In the genomic region with DNA sequence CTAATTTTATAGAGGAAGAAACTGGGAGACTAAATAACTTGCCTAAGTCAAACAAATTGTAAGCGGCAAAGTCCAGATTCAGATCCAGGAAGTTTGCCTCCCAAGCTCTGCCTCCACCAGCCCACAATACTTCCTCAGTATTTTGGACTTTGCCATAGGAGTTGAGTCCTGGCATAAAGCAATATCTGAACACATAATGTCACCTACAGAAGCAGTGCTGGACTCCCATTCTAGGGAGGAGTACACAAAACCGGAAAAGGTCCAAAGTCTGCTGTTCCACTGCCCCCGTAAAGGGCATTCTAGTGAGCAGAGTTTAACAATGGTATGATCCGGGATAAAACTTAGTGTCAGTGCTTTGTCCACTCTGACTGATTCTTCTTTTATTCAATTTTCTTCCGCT, we compare ENCODE assay signal across 1 cellular context.
TF ChIP-seq lines count a peak whose summit lies in the region.

No MANE protein-coding gene starts in this region.

TF ChIP-seq in HepG2, 621 proteins besides CTCF, POLR2A, EP300 and RAD21 (continued from another document and continues in another):
- TF ChIP-seq, protein P1, sequence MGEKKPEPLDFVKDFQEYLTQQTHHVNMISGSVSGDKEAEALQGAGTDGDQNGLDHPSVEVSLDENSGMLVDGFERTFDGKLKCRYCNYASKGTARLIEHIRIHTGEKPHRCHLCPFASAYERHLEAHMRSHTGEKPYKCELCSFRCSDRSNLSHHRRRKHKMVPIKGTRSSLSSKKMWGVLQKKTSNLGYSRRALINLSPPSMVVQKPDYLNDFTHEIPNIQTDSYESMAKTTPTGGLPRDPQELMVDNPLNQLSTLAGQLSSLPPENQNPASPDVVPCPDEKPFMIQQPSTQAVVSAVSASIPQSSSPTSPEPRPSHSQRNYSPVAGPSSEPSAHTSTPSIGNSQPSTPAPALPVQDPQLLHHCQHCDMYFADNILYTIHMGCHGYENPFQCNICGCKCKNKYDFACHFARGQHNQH (CRISPR knock-in tag; IDR thresholded peaks at IDR 0.05): no peak
- TF ChIP-seq AKAP8 (CRISPR knock-in tag; IDR thresholded peaks at IDR 0.05) (no peak), CC2D1A (CRISPR knock-in tag; IDR thresholded peaks at IDR 0.05) (no peak), NR3C1 (CRISPR knock-in tag; IDR thresholded peaks at IDR 0.05) (no peak), ZNF557 (CRISPR knock-in tag; IDR thresholded peaks at IDR 0.05) (no peak), ZNF598 (CRISPR knock-in tag; IDR thresholded peaks at IDR 0.05; ENCODE audit: borderline replicate concordance) (no peak), SRF (IDR thresholded peaks at IDR 0.05; ENCODE audit: low read depth, low read length) (no peak), PHF8 (CRISPR knock-in tag; IDR thresholded peaks at IDR 0.05) (no peak), PRPF4 (IDR thresholded peaks at IDR 0.05; ENCODE audit: low read depth, low read length, poor library complexity, severe bottlenecking) (no peak), TAF15 (IDR thresholded peaks at IDR 0.05; ENCODE audit: low read depth, low read length, poor library complexity, severe bottlenecking) (no peak), ZNF775 (CRISPR knock-in tag; IDR thresholded peaks at IDR 0.05; ENCODE audit: borderline replicate concordance) (no peak), ELF4 (CRISPR knock-in tag; IDR thresholded peaks at IDR 0.05; ENCODE audit: borderline replicate concordance) (no peak), ZNF761 (CRISPR knock-in tag; conservative IDR thresholded peaks at IDR 0.05) (no peak), HNRNPUL1 (IDR thresholded peaks at IDR 0.05; ENCODE audit: low read depth, low read length) (no peak), ZSCAN31 (CRISPR knock-in tag; IDR thresholded peaks at IDR 0.05; ENCODE audit: low read depth) (no peak), SMAD1 (CRISPR knock-in tag; IDR thresholded peaks at IDR 0.05; ENCODE audit: borderline replicate concordance, low read depth) (no peak), SAFB2 (CRISPR knock-in tag; IDR thresholded peaks at IDR 0.05; ENCODE audit: borderline replicate concordance, low read depth) (no peak), PCBP2 (optimal IDR thresholded peaks at IDR 0.05; ENCODE audit: low read depth, low read length, poor library complexity, severe bottlenecking) (no peak), ZKSCAN8 (CRISPR knock-in tag; IDR thresholded peaks at IDR 0.05; ENCODE audit: borderline replicate concordance) (0 out of 2 replicates have a peak, but pooled peaks have one; percentile 38), ZNF766 (CRISPR knock-in tag; IDR thresholded peaks at IDR 0.05; ENCODE audit: borderline replicate concordance) (no peak), ZMYM2 (CRISPR knock-in tag; IDR thresholded peaks at IDR 0.05) (peak; percentile 73; the same call in 1 of the 2 replicates), NAIF1 (CRISPR knock-in tag; IDR thresholded peaks at IDR 0.05; ENCODE audit: borderline replicate concordance) (no peak), STAG1 (CRISPR knock-in tag; IDR thresholded peaks at IDR 0.05) (no peak), ZFP1 (CRISPR knock-in tag; IDR thresholded peaks at IDR 0.05) (no peak), ZNF703 (CRISPR knock-in tag; IDR thresholded peaks at IDR 0.05; ENCODE audit: borderline replicate concordance) (no peak), NFIC (IDR thresholded peaks at IDR 0.05; ENCODE audit: low read length) (no peak; the same call in 1 of the 2 replicates), ZNF235 (CRISPR knock-in tag; IDR thresholded peaks at IDR 0.05; ENCODE audit: borderline replicate concordance) (no peak), ZNF607 (CRISPR knock-in tag; IDR thresholded peaks at IDR 0.05; ENCODE audit: borderline replicate concordance) (no peak)
- TF ChIP-seq, protein P2, sequence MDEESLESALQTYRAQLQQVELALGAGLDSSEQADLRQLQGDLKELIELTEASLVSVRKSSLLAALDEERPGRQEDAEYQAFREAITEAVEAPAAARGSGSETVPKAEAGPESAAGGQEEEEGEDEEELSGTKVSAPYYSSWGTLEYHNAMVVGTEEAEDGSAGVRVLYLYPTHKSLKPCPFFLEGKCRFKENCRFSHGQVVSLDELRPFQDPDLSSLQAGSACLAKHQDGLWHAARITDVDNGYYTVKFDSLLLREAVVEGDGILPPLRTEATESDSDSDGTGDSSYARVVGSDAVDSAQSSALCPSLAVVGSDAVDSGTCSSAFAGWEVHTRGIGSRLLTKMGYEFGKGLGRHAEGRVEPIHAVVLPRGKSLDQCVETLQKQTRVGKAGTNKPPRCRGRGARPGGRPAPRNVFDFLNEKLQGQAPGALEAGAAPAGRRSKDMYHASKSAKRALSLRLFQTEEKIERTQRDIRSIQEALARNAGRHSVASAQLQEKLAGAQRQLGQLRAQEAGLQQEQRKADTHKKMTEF (CRISPR knock-in tag; IDR thresholded peaks at IDR 0.05): no peak
- TF ChIP-seq, protein P3, sequence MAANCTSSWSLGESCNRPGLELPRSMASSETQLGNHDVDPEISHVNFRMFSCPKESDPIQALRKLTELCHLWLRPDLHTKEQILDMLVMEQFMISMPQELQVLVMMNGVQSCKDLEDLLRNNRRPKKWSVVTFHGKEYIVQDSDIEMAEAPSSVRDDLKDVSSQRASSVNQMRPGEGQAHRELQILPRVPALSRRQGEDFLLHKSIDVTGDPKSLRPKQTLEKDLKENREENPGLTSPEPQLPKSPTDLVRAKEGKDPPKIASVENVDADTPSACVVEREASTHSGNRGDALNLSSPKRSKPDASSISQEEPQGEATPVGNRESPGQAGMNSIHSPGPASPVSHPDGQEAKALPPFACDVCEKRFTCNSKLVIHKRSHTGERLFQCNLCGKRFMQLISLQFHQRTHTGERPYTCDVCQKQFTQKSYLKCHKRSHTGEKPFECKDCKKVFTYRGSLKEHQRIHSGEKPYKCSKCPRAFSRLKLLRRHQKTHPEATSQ (CRISPR knock-in tag; IDR thresholded peaks at IDR 0.05; ENCODE audit: borderline replicate concordance): no peak
- TF ChIP-seq, protein P4, sequence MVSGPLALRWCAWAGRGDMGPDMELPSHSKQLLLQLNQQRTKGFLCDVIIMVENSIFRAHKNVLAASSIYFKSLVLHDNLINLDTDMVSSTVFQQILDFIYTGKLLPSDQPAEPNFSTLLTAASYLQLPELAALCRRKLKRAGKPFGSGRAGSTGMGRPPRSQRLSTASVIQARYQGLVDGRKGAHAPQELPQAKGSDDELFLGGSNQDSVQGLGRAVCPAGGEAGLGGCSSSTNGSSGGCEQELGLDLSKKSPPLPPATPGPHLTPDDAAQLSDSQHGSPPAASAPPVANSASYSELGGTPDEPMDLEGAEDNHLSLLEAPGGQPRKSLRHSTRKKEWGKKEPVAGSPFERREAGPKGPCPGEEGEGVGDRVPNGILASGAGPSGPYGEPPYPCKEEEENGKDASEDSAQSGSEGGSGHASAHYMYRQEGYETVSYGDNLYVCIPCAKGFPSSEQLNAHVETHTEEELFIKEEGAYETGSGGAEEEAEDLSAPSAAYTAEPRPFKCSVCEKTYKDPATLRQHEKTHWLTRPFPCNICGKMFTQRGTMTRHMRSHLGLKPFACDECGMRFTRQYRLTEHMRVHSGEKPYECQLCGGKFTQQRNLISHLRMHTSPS (CRISPR knock-in tag; IDR thresholded peaks at IDR 0.05; ENCODE audit: low read depth): no peak
- TF ChIP-seq, protein P5, sequence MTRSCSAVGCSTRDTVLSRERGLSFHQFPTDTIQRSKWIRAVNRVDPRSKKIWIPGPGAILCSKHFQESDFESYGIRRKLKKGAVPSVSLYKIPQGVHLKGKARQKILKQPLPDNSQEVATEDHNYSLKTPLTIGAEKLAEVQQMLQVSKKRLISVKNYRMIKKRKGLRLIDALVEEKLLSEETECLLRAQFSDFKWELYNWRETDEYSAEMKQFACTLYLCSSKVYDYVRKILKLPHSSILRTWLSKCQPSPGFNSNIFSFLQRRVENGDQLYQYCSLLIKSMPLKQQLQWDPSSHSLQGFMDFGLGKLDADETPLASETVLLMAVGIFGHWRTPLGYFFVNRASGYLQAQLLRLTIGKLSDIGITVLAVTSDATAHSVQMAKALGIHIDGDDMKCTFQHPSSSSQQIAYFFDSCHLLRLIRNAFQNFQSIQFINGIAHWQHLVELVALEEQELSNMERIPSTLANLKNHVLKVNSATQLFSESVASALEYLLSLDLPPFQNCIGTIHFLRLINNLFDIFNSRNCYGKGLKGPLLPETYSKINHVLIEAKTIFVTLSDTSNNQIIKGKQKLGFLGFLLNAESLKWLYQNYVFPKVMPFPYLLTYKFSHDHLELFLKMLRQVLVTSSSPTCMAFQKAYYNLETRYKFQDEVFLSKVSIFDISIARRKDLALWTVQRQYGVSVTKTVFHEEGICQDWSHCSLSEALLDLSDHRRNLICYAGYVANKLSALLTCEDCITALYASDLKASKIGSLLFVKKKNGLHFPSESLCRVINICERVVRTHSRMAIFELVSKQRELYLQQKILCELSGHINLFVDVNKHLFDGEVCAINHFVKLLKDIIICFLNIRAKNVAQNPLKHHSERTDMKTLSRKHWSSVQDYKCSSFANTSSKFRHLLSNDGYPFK (CRISPR knock-in tag; IDR thresholded peaks at IDR 0.05; ENCODE audit: borderline replicate concordance): no peak
- TF ChIP-seq, protein P6, sequence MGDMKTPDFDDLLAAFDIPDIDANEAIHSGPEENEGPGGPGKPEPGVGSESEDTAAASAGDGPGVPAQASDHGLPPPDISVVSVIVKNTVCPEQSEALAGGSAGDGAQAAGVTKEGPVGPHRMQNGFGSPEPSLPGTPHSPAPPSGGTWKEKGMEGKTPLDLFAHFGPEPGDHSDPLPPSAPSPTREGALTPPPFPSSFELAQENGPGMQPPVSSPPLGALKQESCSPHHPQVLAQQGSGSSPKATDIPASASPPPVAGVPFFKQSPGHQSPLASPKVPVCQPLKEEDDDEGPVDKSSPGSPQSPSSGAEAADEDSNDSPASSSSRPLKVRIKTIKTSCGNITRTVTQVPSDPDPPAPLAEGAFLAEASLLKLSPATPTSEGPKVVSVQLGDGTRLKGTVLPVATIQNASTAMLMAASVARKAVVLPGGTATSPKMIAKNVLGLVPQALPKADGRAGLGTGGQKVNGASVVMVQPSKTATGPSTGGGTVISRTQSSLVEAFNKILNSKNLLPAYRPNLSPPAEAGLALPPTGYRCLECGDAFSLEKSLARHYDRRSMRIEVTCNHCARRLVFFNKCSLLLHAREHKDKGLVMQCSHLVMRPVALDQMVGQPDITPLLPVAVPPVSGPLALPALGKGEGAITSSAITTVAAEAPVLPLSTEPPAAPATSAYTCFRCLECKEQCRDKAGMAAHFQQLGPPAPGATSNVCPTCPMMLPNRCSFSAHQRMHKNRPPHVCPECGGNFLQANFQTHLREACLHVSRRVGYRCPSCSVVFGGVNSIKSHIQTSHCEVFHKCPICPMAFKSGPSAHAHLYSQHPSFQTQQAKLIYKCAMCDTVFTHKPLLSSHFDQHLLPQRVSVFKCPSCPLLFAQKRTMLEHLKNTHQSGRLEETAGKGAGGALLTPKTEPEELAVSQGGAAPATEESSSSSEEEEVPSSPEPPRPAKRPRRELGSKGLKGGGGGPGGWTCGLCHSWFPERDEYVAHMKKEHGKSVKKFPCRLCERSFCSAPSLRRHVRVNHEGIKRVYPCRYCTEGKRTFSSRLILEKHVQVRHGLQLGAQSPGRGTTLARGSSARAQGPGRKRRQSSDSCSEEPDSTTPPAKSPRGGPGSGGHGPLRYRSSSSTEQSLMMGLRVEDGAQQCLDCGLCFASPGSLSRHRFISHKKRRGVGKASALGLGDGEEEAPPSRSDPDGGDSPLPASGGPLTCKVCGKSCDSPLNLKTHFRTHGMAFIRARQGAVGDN (CRISPR knock-in tag; IDR thresholded peaks at IDR 0.05): no peak
- TF ChIP-seq, protein P7, sequence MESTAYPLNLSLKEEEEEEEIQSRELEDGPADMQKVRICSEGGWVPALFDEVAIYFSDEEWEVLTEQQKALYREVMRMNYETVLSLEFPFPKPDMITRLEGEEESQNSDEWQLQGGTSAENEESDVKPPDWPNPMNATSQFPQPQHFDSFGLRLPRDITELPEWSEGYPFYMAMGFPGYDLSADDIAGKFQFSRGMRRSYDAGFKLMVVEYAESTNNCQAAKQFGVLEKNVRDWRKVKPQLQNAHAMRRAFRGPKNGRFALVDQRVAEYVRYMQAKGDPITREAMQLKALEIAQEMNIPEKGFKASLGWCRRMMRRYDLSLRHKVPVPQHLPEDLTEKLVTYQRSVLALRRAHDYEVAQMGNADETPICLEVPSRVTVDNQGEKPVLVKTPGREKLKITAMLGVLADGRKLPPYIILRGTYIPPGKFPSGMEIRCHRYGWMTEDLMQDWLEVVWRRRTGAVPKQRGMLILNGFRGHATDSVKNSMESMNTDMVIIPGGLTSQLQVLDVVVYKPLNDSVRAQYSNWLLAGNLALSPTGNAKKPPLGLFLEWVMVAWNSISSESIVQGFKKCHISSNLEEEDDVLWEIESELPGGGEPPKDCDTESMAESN (CRISPR knock-in tag; conservative IDR thresholded peaks at IDR 0.05): no peak
- TF ChIP-seq, protein P8, sequence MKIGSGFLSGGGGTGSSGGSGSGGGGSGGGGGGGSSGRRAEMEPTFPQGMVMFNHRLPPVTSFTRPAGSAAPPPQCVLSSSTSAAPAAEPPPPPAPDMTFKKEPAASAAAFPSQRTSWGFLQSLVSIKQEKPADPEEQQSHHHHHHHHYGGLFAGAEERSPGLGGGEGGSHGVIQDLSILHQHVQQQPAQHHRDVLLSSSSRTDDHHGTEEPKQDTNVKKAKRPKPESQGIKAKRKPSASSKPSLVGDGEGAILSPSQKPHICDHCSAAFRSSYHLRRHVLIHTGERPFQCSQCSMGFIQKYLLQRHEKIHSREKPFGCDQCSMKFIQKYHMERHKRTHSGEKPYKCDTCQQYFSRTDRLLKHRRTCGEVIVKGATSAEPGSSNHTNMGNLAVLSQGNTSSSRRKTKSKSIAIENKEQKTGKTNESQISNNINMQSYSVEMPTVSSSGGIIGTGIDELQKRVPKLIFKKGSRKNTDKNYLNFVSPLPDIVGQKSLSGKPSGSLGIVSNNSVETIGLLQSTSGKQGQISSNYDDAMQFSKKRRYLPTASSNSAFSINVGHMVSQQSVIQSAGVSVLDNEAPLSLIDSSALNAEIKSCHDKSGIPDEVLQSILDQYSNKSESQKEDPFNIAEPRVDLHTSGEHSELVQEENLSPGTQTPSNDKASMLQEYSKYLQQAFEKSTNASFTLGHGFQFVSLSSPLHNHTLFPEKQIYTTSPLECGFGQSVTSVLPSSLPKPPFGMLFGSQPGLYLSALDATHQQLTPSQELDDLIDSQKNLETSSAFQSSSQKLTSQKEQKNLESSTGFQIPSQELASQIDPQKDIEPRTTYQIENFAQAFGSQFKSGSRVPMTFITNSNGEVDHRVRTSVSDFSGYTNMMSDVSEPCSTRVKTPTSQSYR (CRISPR knock-in tag; IDR thresholded peaks at IDR 0.05; ENCODE audit: borderline replicate concordance): no peak
- TF ChIP-seq, protein P9, sequence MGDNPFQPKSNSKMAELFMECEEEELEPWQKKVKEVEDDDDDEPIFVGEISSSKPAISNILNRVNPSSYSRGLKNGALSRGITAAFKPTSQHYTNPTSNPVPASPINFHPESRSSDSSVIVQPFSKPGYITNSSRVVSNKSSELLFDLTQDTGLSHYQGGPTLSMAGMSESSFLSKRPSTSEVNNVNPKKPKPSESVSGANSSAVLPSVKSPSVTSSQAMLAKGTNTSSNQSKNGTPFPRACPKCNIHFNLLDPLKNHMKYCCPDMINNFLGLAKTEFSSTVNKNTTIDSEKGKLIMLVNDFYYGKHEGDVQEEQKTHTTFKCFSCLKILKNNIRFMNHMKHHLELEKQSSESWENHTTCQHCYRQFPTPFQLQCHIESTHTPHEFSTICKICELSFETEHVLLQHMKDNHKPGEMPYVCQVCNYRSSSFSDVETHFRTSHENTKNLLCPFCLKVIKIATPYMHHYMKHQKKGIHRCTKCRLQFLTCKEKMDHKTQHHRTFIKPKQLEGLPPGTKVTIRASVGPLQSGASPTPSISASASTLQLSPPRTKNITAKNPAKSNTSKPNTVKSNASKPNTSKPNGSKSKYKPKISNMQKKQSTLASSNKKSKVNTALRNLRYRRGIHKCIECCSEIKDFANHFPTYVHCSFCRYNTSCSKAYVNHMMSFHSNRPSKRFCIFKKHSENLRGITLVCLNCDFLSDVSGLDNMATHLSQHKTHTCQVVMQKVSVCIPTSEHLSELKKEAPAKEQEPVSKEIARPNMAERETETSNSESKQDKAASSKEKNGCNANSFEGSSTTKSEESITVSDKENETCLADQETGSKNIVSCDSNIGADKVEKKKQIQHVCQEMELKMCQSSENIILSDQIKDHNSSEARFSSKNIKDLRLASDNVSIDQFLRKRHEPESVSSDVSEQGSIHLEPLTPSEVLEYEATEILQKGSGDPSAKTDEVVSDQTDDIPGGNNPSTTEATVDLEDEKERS (CRISPR knock-in tag; IDR thresholded peaks at IDR 0.05): no peak
